Comparison of ENCODE assay signal across 28 cellular contexts in the genomic region with DNA sequence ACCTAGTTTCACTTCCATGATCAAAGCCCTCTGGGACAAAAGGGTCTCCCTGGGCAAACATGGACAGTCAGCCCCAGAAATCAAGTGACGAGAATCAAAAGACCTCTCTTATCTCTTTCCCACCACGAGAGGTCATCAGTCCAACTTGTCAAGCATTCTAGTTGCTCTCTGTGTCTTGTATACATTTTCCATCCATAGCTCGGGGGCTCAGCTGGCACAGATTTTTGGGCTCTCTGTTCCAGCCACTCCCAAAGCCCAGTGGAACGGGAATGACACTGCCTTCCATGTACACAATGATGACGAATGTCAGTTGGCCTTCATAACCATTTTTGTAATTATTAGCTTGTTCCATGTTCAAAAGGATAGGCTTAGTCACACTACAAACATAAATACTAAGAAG. TPM values are rescaled to one million over a fixed set of nuclear protein-coding genes. Genes with fewer than 3 reads are reported as not detected.
DNase-seq lines count a peak whose midpoint lies in the region; FAIRE-seq and TF ChIP-seq lines count a peak whose summit lies in the region.
"Had no signal": no experiment of that assay in that cellular context is flagged by ENCODE, and none has a peak within 500 bp of the region (broad histone marks: within the 10 kb centered on the region; RNA-seq: fewer than 3 reads in every experiment).

No MANE protein-coding gene starts in this region.

- H3K4me2 ChIP-seq in Karpas-422 (ENCODE audit: low read depth, low read length, poor library complexity, severe bottlenecking) = no peak overlapping the region

- no peak for FAIRE-seq in H54 (lab: Jason Lieb, UNC)
- FAIRE-seq: GM12892 had no signal

- intact Hi-C loops in left ventricle myocardium inferior (cut with micrococcal nuclease) = no loop called here

- H3K4me3 ChIP-seq in Karpas-422 (ENCODE audit: low read length) (no peak overlapping the region), left ventricle myocardium inferior (no peak overlapping the region)
- H3K4me3 ChIP-seq: body of pancreas, lung, testis, vagina had no signal

- peak; percentile 15; the same call in 1 of the 2 replicates for TF ChIP-seq CTCF in 22Rv1 (IDR thresholded peaks at IDR 0.05)
- no peak for TF ChIP-seq CTCF in left ventricle myocardium inferior (IDR thresholded peaks at IDR 0.05; ENCODE audit: borderline replicate concordance)

- no peak for TF ChIP-seq POLR2A in H54 (IDR thresholded peaks at IDR 0.05; ENCODE audit: low read depth, low read length)

- no peaks in the 10 kb centered on the region for H4K20me1 ChIP-seq in Karpas-422 (ENCODE audit: insufficient read depth, low read depth, low read length)

- no peak overlapping the region for H3K9ac ChIP-seq in Karpas-422 (ENCODE audit: low read length)

- no peak overlapping the region for H2AFZ ChIP-seq in Karpas-422 (ENCODE audit: low read length)

- H3K4me1 ChIP-seq in Karpas-422 (ENCODE audit: low read length) (no peaks in the 10 kb centered on the region), left ventricle myocardium inferior (no peaks in the 10 kb centered on the region)
- H3K4me1 ChIP-seq: body of pancreas, testis had no signal

- DNase-seq in ACHN = peak; percentile 27
- DNase-seq in Karpas-422 = peak; percentile 52
- DNase-seq in RKO (ENCODE audit: low spot score) = peak; percentile 14
- no peak for DNase-seq in H54 (ENCODE audit: insufficient read length, low spot score)
- DNase-seq in left ventricle myocardium inferior = no peak
- no peak for DNase-seq in HK-2 (ENCODE audit: unreplicated experiment)
- DNase-seq: activated CD4-positive, alpha-beta T cell treated with anti-CD3 and anti-CD28 coated beads for 4 hours; activated CD8-positive, alpha-beta memory T cell treated with anti-CD3 and anti-CD28 coated beads for 24 hours; activated T-cell treated with anti-CD3 and anti-CD28 coated beads, Interleukin-2, amount 50 U/mL, for 24 hours; body of pancreas; CD8-positive, alpha-beta memory T cell; DMS79 treated with DMSO at 0.1 percent for 48 hours; glutamatergic neuron; H9; NCI-H1436; NCI-H2171; NCI-H524; right cardiac atrium; stimulated activated CD4-positive, alpha-beta T cell treated with anti-CD3 and anti-CD28 coated beads, Interleukin-4, amount 100 ng/mL, for 24 hours; stimulated activated naive B cell treated with anti-CD40 and anti-IgM and Interleukin-4, amounts not matched to agents 10 μg/mL and 1 μg/mL and 100 μg/mL, for 72 hours; testis had no signal

- H3K9me3 ChIP-seq in Karpas-422 (ENCODE audit: low read length) (no peaks in the 10 kb centered on the region), left ventricle myocardium inferior (replicated peaks) (no peaks in the 10 kb centered on the region)
- H3K9me3 ChIP-seq: body of pancreas, testis, vagina had no signal

- H3K79me2 ChIP-seq in Karpas-422 (ENCODE audit: low read length) = no peaks in the 10 kb centered on the region

- H3K9me2 ChIP-seq in Karpas-422 (replicated peaks; ENCODE audit: insufficient read depth, low read length) = no peaks in the 10 kb centered on the region

- H3K27me3 ChIP-seq in Karpas-422 (ENCODE audit: low read length) (no peaks in the 10 kb centered on the region), left ventricle myocardium inferior (ENCODE audit: low read depth) (peaks cover 97% of the 10 kb centered on the region)
- H3K27me3 ChIP-seq: body of pancreas, testis, vagina had no signal

- H3K27ac ChIP-seq in 22Rv1 (no peak overlapping the region), Karpas-422 (ENCODE audit: low read length) (no peak overlapping the region), left ventricle myocardium inferior (replicated peaks) (no peak overlapping the region)
- H3K27ac ChIP-seq: body of pancreas, HL-60, RWPE1, testis, vagina had no signal

- in situ Hi-C loops in ACHN (cut with HindIII; ENCODE audit: low pct_ligation_motif_present, low pct_unique_long_range_greater_than_20kb, low sequenced_read_pairs) = no loop called here

- H3K36me3 ChIP-seq in Karpas-422 (ENCODE audit: insufficient read depth, low read length) (no peaks in the 10 kb centered on the region), left ventricle myocardium inferior (no peaks in the 10 kb centered on the region)
- H3K36me3 ChIP-seq: vagina had no signal

RNA-seq across cellular contexts. Expression of a gene that starts 29.7 kb away (rescaled TPM):
- total RNA-seq in Karpas-422 (2014; rRNA removed; shearing (Covaris generic); ENCODE audit: low replicate concordance) = not detected in 2 replicates
- 0.22 TPM for total RNA-seq in left ventricle myocardium inferior
- total RNA-seq: CD8-positive, alpha-beta memory T cell; T-helper 2 cell treated with Interferon-gamma antibody and Interleukin-4, amounts not matched to agents 100 ng/mL and 5 ng/mL, for 36 hours had no signal

Comparison
In these comparisons a context has a peak if more than half of its experiments do, and no peak if none do; other contexts are left out.
1. DNase-seq: peak in ACHN (single experiment), Karpas-422 (single experiment) and RKO (single experiment); none in H54 (single experiment), left ventricle myocardium inferior (single experiment) and HK-2 (single experiment).